13 cellular contexts compared by ENCODE assay signal in genomic region chr17:72603346-72604242, GRCh38.
DNase-seq lines count a peak whose midpoint lies in the region; ATAC-seq and TF ChIP-seq lines count a peak whose summit lies in the region.
"Had no signal": no experiment of that assay in that cellular context is flagged by ENCODE, and none has a peak within 500 bp of the region (broad histone marks: within the 10 kb centered on the region; RNA-seq: fewer than 3 reads in every experiment).

No MANE protein-coding gene starts in this region.

- H3K27ac ChIP-seq in GM23338 (ENCODE audit: low read depth): no peak overlapping the region
- H3K27ac ChIP-seq: hepatocyte had no signal

- H3K36me3 Mint-ChIP-seq in GM23338 (ENCODE audit: low read depth) (no peaks in the 10 kb centered on the region), chondrocyte (ENCODE audit: low read depth) (peaks cover 8% of the 10 kb centered on the region)

- no peak for TF ChIP-seq CTCF in GM23338 (conservative IDR thresholded peaks at IDR 0.05; ENCODE audit: low read depth in 2 of 2)
- no peak for TF ChIP-seq CTCF in chondrocyte (IDR thresholded peaks at IDR 0.05)

- ATAC-seq in GM23338: no peak
- no peak for ATAC-seq in GM21737 (IDR thresholded peaks at IDR 0.05; ENCODE audit: unreplicated experiment)

- H3K27me3 Mint-ChIP-seq in GM23338 (ENCODE audit: insufficient read depth, low read depth, poor library complexity) (peaks cover 2% of the 10 kb centered on the region), chondrocyte (ENCODE audit: low read depth) (no peaks in the 10 kb centered on the region)

- peak overlapping the region; percentile 44; the same call in 1 of the 2 replicates for H3K4me2 ChIP-seq in GM23338
- peak overlapping the region; percentile 67 for H3K4me2 ChIP-seq in skeletal muscle satellite cell (ENCODE audit: low read length)
- H3K4me2 ChIP-seq: hepatocyte had no signal

- 0 out of 2 replicates have a peak, but pooled peaks cover 3% of the 10 kb centered on the region for H3F3A ChIP-seq in GM23338 (replicated peaks; ENCODE audit: low read depth)

- H3K4me3 Mint-ChIP-seq in GM23338 (no peak overlapping the region), chondrocyte (ENCODE audit: unreplicated experiment) (no peak overlapping the region)
- H3K4me3 Mint-ChIP-seq: T-helper 2 cell treated with Interferon-gamma antibody and Interleukin-4, amounts not matched to agents 5 μg/mL and 100 μg/mL, for 36 hours had no signal

- H3K9me3 Mint-ChIP-seq in GM23338 (peaks cover under 1% of the 10 kb centered on the region; the same call in 2 of the 3 replicates), chondrocyte (ENCODE audit: low read depth) (peaks cover 18% of the 10 kb centered on the region)

- peak overlapping the region; percentile 47 for H3K9ac ChIP-seq in skeletal muscle satellite cell (ENCODE audit: low read depth, low read length)

- H3K27me3 ChIP-seq in GM23338 (ENCODE audit: insufficient read depth) (no peaks in the 10 kb centered on the region), skeletal muscle satellite cell (ENCODE audit: control insufficient read depth, insufficient read depth, low read length) (no peaks in the 10 kb centered on the region)
- H3K27me3 ChIP-seq: hepatocyte had no signal

- no peak for DNase-seq in GM23338 (ENCODE audit: low spot score)
- peak; percentile 23 for DNase-seq in NCI-H69 (lab: John Stamatoyannopoulos, UW)
- no peak for DNase-seq in chondrocyte (ENCODE audit: low spot score)
- no peak for DNase-seq in COR-L47 (lab: John Stamatoyannopoulos, UW)
- no peak for DNase-seq in medulla oblongata (ENCODE audit: extremely low spot score)
- DNase-seq: activated T-cell treated with anti-CD3 and anti-CD28 coated beads, Interleukin-2, amount 50 U/mL, for 1 hour; cortex of kidney; GF-D8; naive B cell had no signal

- peaks cover 8% of the 10 kb centered on the region for H3K9me3 ChIP-seq in skeletal muscle satellite cell (replicated peaks; ENCODE audit: low read length)

- H2AFZ ChIP-seq in GM23338: peak overlapping the region; percentile 56; the same call in 1 of the 2 replicates
- H2AFZ ChIP-seq: hepatocyte had no signal

- H3K4me3 ChIP-seq in GM23338: no peak overlapping the region
- H3K4me3 ChIP-seq in skeletal muscle satellite cell (ENCODE audit: low read length): no peak overlapping the region
- H3K4me3 ChIP-seq: hepatocyte had no signal

- no peaks in the 10 kb centered on the region for H4K20me1 ChIP-seq in GM23338 (replicated peaks; ENCODE audit: insufficient read depth)

- peaks cover 12% of the 10 kb centered on the region for H3K4me1 ChIP-seq in GM23338 (ENCODE audit: insufficient read depth)
- H3K4me1 ChIP-seq in skeletal muscle satellite cell (ENCODE audit: control insufficient read depth, insufficient read depth, low read length): peaks cover 47% of the 10 kb centered on the region

- peaks cover 21% of the 10 kb centered on the region for H3K4me1 Mint-ChIP-seq in GM23338
- peaks cover 50% of the 10 kb centered on the region for H3K4me1 Mint-ChIP-seq in chondrocyte (ENCODE audit: low read depth)
- H3K4me1 Mint-ChIP-seq: naive B cell had no signal

- no peaks in the 10 kb centered on the region for H3K9me2 ChIP-seq in GM23338 (ENCODE audit: insufficient read depth)

- H3K79me2 ChIP-seq in GM23338 (replicated peaks; ENCODE audit: insufficient read depth): no peaks in the 10 kb centered on the region
- H3K79me2 ChIP-seq: hepatocyte had no signal

- no peaks in the 10 kb centered on the region for H3K36me3 ChIP-seq in GM23338 (ENCODE audit: insufficient read depth)
- no peaks in the 10 kb centered on the region for H3K36me3 ChIP-seq in skeletal muscle satellite cell (ENCODE audit: insufficient read depth, low read length)

- H3K27ac Mint-ChIP-seq in GM23338 (no peak overlapping the region), chondrocyte (ENCODE audit: unreplicated experiment) (peak overlapping the region; percentile 60)
- H3K27ac Mint-ChIP-seq: naive B cell; T-helper 2 cell treated with Interferon-gamma antibody and Interleukin-4, amounts not matched to agents 5 μg/mL and 100 μg/mL, for 36 hours had no signal

TF ChIP-seq in GM23338, 12 proteins besides CTCF, POLR2A, EP300 and RAD21:
- no peak for TF ChIP-seq ZNF114 (CRISPR knock-in tag; IDR thresholded peaks at IDR 0.05)
- no peak for TF ChIP-seq ZNF331 (CRISPR knock-in tag; IDR thresholded peaks at IDR 0.05; ENCODE audit: low read depth)
